ENCODE assay signal across 8 cellular contexts in genomic region chr6:166775180-166775922, GRCh38.
DNase-seq lines count a peak whose midpoint lies in the region; ATAC-seq, FAIRE-seq and TF ChIP-seq lines count a peak whose summit lies in the region.

No MANE protein-coding gene starts in this region.

- POLR2A ChIA-PET in Panc1 (lab: Charles Lee), result no interaction called here

- no TSS peak for BruUV-seq in Panc1 (replicated peaks; lab: Mats Ljungman, UMichigan)

- peaks cover 10% of the 10 kb centered on the region for H3K4me1 ChIP-seq in Panc1 (ENCODE audit: control insufficient read depth, insufficient read depth, low read length)
- peaks cover 48 to 55% of the 10 kb centered on the region in 2 experiments for H3K4me1 ChIP-seq in neutrophil (ENCODE audit: control insufficient read depth in 1 of 2, insufficient read depth in 1 of 2, low read depth in 1 of 2, low read length in 1 of 2)
- H3K4me1 ChIP-seq in tibial nerve, result peaks cover 0 to 2% (median 0%) of the 10 kb centered on the region in 4 donors

- no peak for TF ChIP-seq POLR2A in tibial nerve (IDR thresholded peaks at IDR 0.05)

- FAIRE-seq in HTR-8/SVneo (lab: Jason Lieb, UNC), result no peak

- TF ChIP-seq CTCF in GM12865 (IDR thresholded peaks at IDR 0.05; ENCODE audit: insufficient read depth, low read depth, low read length, missing control alignments) (peak; percentile 85), Panc1 (IDR thresholded peaks at IDR 0.05) (peak; percentile 98), fibroblast of the aortic adventitia (IDR thresholded peaks at IDR 0.05; ENCODE audit: insufficient read depth, low read length) (peak; percentile 94), neutrophil (IDR thresholded peaks at IDR 0.05) (peak; percentile 83), tibial nerve (IDR thresholded peaks at IDR 0.05) (peak; percentile 60 to 93 (median 78))

- WGBS in tibial nerve, 2 donors, result 50 to 54% methylated on average over 24 of the region's 24 CpGs

- peaks cover 13% of the 10 kb centered on the region; the same call in 1 of the 2 replicates for H3K27me3 ChIP-seq in Panc1 (ENCODE audit: control insufficient read depth, insufficient read depth, low read length)
- H3K27me3 ChIP-seq in neutrophil, result no peaks in the 10 kb centered on the region
- peaks cover 0 to 6% of the 10 kb centered on the region in 2 donors for H3K27me3 ChIP-seq in tibial nerve

- H3K36me3 ChIP-seq in Panc1 (ENCODE audit: control insufficient read depth, insufficient read depth, low read length), result no peaks in the 10 kb centered on the region
- H3K36me3 ChIP-seq in neutrophil, result no peaks in the 10 kb centered on the region
- no peaks in the 10 kb centered on the region for H3K36me3 ChIP-seq in tibial nerve

- CTCF ChIA-PET in Panc1 (lab: Charles Lee), result interaction anchor here (0.6 to 2.2 kb wide), 5 partner anchors 176 to 576 kb away, joined by 3 to 13 read pairs (median 6); no protein-coding TSS in a partner anchor

- in situ Hi-C loops in Panc1 (cut with HindIII; ENCODE audit: low pct_unique_long_range_greater_than_20kb, low sequenced_read_pairs), result no loop called here

- intact Hi-C loops in Panc1 (cut with micrococcal nuclease; ENCODE audit: unreplicated experiment), result loop anchor here (2.0 to 5.0 kb wide), 2 partner anchors 213 to 367 kb away; no protein-coding TSS in a partner anchor

- H3K27ac ChIP-seq in Panc1 (ENCODE audit: low read length) (no peak overlapping the region), neutrophil (no peak overlapping the region), tibial nerve (no peak overlapping the region)

- no peaks in the 10 kb centered on the region for H3K9me3 ChIP-seq in Panc1 (ENCODE audit: control insufficient read depth, insufficient read depth, low read depth, low read length)
- H3K9me3 ChIP-seq in neutrophil, result no peaks in the 10 kb centered on the region
- no peaks in the 10 kb centered on the region for H3K9me3 ChIP-seq in tibial nerve

- DNase-seq in GM12865 (ENCODE audit: low read depth) (peak; percentile 86), HTR-8/SVneo (ENCODE audit: insufficient read length, low spot score) (peak; percentile 62), Panc1 (ENCODE audit: low read depth, low spot score) (peak; percentile 47), activated T-helper 1 cell treated with Interleukin-2 at 50 U/mL for 16 hours (ENCODE audit: low read depth) (peak; percentile 33), fibroblast of the aortic adventitia (ENCODE audit: low read depth) (peak; percentile 83), tibial nerve (ENCODE audit: low spot score in 2 of 2) (peak in 1 of 2 donors; percentile 42)

- TF ChIP-seq EP300 in tibial nerve (IDR thresholded peaks at IDR 0.05), result no peak

- ATAC-seq in Panc1 (peak; percentile 68; the same call in 1 of the 2 replicates), HG03280 (IDR thresholded peaks at IDR 0.05; ENCODE audit: unreplicated experiment) (no peak)

- H3K4me3 ChIP-seq in GM12865 (ENCODE audit: low read depth, low read length) (no peak overlapping the region), Panc1 (ENCODE audit: low read depth in 2 of 2, low read length in 2 of 2) (peak overlapping the region in 1 of 2 experiments; percentile 0; a peak in 1 of 4 replicates), fibroblast of the aortic adventitia (ENCODE audit: low read depth, low read length) (no peak overlapping the region), neutrophil (ENCODE audit: low read depth in 1 of 2, low read length in 1 of 2) (no peak overlapping the region), tibial nerve (no peak overlapping the region)
